ENCODE assay signal across 9 cellular contexts in the genomic region with DNA sequence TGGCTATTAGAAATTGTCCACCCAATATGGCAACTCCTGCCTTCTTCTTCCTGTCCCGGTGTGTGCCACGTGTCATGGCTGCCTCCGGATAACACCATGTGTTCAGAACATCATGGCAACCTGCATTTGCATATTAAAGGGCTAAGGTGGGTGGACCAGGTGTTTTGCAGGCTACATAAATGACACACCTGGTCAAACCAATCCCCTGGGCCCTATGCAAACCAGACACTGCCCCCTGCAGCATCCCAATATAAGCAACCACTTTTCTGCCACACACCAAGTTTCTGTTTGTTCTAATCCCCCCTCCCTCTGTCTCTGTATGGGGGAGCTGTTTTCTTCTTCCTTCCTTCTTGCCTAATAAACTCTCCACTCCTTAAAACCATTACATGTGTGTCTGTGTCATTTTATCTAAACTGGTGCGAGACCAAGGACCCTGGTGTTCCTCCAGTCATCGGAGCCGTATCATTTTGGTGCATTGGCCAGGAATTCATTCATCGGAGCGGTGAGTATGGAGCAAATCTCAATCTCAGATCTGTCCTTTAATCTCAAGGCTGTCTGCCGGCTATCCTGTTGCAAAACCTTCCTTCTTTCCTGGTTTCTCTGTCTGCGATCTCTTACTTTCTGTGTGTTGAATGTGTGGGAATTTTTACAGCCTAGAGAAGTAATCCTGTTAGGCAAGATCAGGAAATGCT. TPM values are rescaled to one million over a fixed set of nuclear protein-coding genes. Genes with fewer than 3 reads are reported as not detected.
DNase-seq lines count a peak whose midpoint lies in the region; TF ChIP-seq lines count a peak whose summit lies in the region.
"Had no signal": no experiment of that assay in that cellular context is flagged by ENCODE, and none has a peak within 500 bp of the region (broad histone marks: within the 10 kb centered on the region; RNA-seq: fewer than 3 reads in every experiment).

No MANE protein-coding gene starts in this region.

- H3K27ac Mint-ChIP-seq in activated naive CD4-positive, alpha-beta T cell treated with anti-CD3 and anti-CD28 coated beads for 36 hours = no peak overlapping the region

- peaks cover 3% of the 10 kb centered on the region for H3K4me1 ChIP-seq in prostate gland (replicated peaks)

- TF ChIP-seq CTCF in epithelial cell of proximal tubule (conservative IDR thresholded peaks at IDR 0.05; ENCODE audit: low read depth, low read length) (peak; percentile 56), prostate gland (IDR thresholded peaks at IDR 0.05) (peak in 2 of 4 experiments; percentile 40 to 48)

- H3K9me3 Mint-ChIP-seq in activated naive CD4-positive, alpha-beta T cell treated with anti-CD3 and anti-CD28 coated beads for 36 hours = no peaks in the 10 kb centered on the region

- H3K36me3 ChIP-seq in prostate gland = no peaks in the 10 kb centered on the region

- CTCF ChIA-PET in activated naive CD4-positive, alpha-beta T cell treated with anti-CD3 and anti-CD28 coated beads for 36 hours (lab: Charles Lee) = interaction anchor here (0.6 to 4.4 kb wide), 31 partner anchors 12 to 1092 kb away, joined by 3 to 30 read pairs (median 4); partner anchors contain the start of gene TNFSF10

- no peaks in the 10 kb centered on the region for H3K27me3 Mint-ChIP-seq in activated naive CD4-positive, alpha-beta T cell treated with anti-CD3 and anti-CD28 coated beads for 36 hours (ENCODE audit: low read depth)

- H3K9me3 ChIP-seq in prostate gland = no peaks in the 10 kb centered on the region

- DNase-seq in activated naive CD4-positive, alpha-beta T cell treated with anti-CD3 and anti-CD28 coated beads for 36 hours = peak; percentile 16
- DNase-seq in activated naive CD4-positive, alpha-beta T cell (lab: John Stamatoyannopoulos, UW) = no peak
- DNase-seq in NCI-H226 (peak; percentile 64), epithelial cell of proximal tubule (ENCODE audit: low read depth) (no peak), prostate gland (ENCODE audit: low spot score) (no peak), NCI-H1436 treated with DMSO at 0.1 percent for 48 hours (lab: John Stamatoyannopoulos, UW) (no peak), DMS79 (lab: John Stamatoyannopoulos, UW) (no peak), pons (ENCODE audit: low spot score) (no peak)

- H3K27me3 ChIP-seq in prostate gland (replicated peaks; ENCODE audit: insufficient read depth) = no peaks in the 10 kb centered on the region

- no peak overlapping the region for H3K4me3 Mint-ChIP-seq in activated naive CD4-positive, alpha-beta T cell treated with anti-CD3 and anti-CD28 coated beads for 36 hours
- H3K4me3 Mint-ChIP-seq: brain had no signal

- intact Hi-C loops in activated naive CD4-positive, alpha-beta T cell treated with anti-CD3 and anti-CD28 coated beads for 36 hours (cut with micrococcal nuclease) = loop anchor here (1.0 to 10.0 kb wide), 7 partner anchors 44 to 1022 kb away; partner anchors contain the start of gene FNDC3B
- intact Hi-C loops in prostate gland (cut with DNase I) = loop anchor here (5.0 kb wide), 1 partner anchor 179 kb away; no protein-coding TSS in a partner anchor

- H3K36me3 Mint-ChIP-seq in activated naive CD4-positive, alpha-beta T cell treated with anti-CD3 and anti-CD28 coated beads for 36 hours (ENCODE audit: low read depth) = no peaks in the 10 kb centered on the region
- H3K36me3 Mint-ChIP-seq: brain had no signal

- H3K4me3 ChIP-seq in epithelial cell of proximal tubule (ENCODE audit: low read depth, low read length) (no peak overlapping the region), prostate gland (peak overlapping the region in 1 of 2 donors; percentile 25)

- 52% methylated on average over 10 of the region's 10 CpGs for WGBS in prostate gland

- peaks cover 11% of the 10 kb centered on the region for H3K4me1 Mint-ChIP-seq in activated naive CD4-positive, alpha-beta T cell treated with anti-CD3 and anti-CD28 coated beads for 36 hours (ENCODE audit: low read depth)

- peak overlapping the region; percentile 37 to 63 for H3K27ac ChIP-seq in prostate gland

- no peak for TF ChIP-seq POLR2A in prostate gland (IDR thresholded peaks at IDR 0.05)

RNA-seq across cellular contexts. Expression of gene NCEH1, which starts 44.5 kb away (rescaled TPM):
- total RNA-seq in activated naive CD4-positive, alpha-beta T cell treated with anti-CD3 and anti-CD28 coated beads for 36 hours = 1 to 10 TPM; 2.9 to 3.5 TPM
- total RNA-seq in epithelial cell of proximal tubule (67.1 and 72.9 TPM in 2 replicates), prostate gland (10 to 100 TPM in 1 of 2 donors, 1 to 10 TPM in 1; 9.1 to 12.7 TPM)

Comparison
In these comparisons a context has a peak if more than half of its experiments do, and no peak if none do; other contexts are left out.
1. DNase-seq: peak in activated naive CD4-positive, alpha-beta T cell treated with anti-CD3 and anti-CD28 coated beads for 36 hours (single experiment) and NCI-H226 (single experiment); none in activated naive CD4-positive, alpha-beta T cell (0 of 4), epithelial cell of proximal tubule (single experiment), prostate gland (single experiment), NCI-H1436 treated with DMSO at 0.1 percent for 48 hours (single experiment), DMS79 (single experiment) and pons (single experiment).